In the genomic region with DNA sequence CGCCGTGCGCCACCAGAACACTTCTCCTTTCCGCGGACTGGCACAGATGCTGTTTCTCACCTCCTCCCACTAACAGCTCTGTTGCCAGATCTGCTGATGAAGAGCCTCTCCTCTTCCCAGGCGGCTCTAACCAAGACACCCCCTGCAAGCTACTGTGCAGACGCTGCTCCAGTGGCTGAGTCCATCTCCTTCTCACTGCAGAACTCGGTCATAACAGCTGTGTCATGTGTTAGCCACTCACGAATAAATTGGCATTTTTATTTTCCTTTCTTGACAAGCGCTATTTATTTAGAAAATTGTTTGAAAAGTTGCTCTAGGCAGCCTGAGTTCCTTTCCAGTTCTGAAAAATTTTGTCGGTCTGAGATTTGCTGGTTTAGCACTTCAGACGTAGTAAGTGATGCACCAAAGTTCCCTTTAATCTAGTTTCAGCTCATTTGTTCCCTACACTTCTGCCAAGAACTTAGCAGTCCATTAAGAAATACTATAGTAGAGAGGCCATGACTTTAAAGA, we compare ENCODE assay signal across 21 cellular contexts. TPM values are rescaled to one million over a fixed set of nuclear protein-coding genes. Genes with fewer than 3 reads are reported as not detected.
DNase-seq lines count a peak whose midpoint lies in the region; ATAC-seq and TF ChIP-seq lines count a peak whose summit lies in the region.
"Had no signal": no experiment of that assay in that cellular context is flagged by ENCODE, and none has a peak within 500 bp of the region (broad histone marks: within the 10 kb centered on the region; RNA-seq: fewer than 3 reads in every experiment).

No MANE protein-coding gene starts in this region.

- no peak for TF ChIP-seq CTCF in dorsolateral prefrontal cortex (IDR thresholded peaks at IDR 0.05 in 54 of 56, conservative IDR thresholded peaks at IDR 0.05 in 2 of 56; ENCODE audit: low read depth in 1 of 56, partially characterized antibody in 56 of 56)
- TF ChIP-seq CTCF in lower lobe of right lung (IDR thresholded peaks at IDR 0.05), result no peak

- no peaks in the 10 kb centered on the region for H3K9me3 ChIP-seq in lower lobe of right lung
- H3K9me3 ChIP-seq: BLaER1 had no signal

- no peaks in the 10 kb centered on the region for H3K4me1 ChIP-seq in lower lobe of right lung

- intact Hi-C loops in dorsolateral prefrontal cortex (cut with DNase I) (loop anchor here (10.0 kb wide), 2 partner anchors 162 to 228 kb away; no protein-coding TSS in a partner anchor), lower lobe of right lung (cut with DNase I) (no loop called here), posterior cingulate gyrus (cut with DNase I) (no loop called here)

- H3K4me3 ChIP-seq in dorsolateral prefrontal cortex (no peak overlapping the region), lower lobe of right lung (no peak overlapping the region)
- H3K4me3 ChIP-seq: BLaER1 had no signal

- ATAC-seq in lower lobe of right lung, result peak; percentile 43 to 74
- ATAC-seq: Right ventricle myocardium inferior had no signal

- H3K27me3 ChIP-seq in dorsolateral prefrontal cortex (peaks cover 0 to 3% (median 0%) of the 10 kb centered on the region in 45 donors), lower lobe of right lung (ENCODE audit: low read depth) (no peaks in the 10 kb centered on the region)
- H3K27me3 ChIP-seq: BLaER1 had no signal

- H3K36me3 ChIP-seq in lower lobe of right lung, result no peaks in the 10 kb centered on the region
- H3K36me3 ChIP-seq: BLaER1 had no signal

- peak overlapping the region in 1 of 59 donors; percentile 21 for H3K27ac ChIP-seq in dorsolateral prefrontal cortex
- no peak overlapping the region for H3K27ac ChIP-seq in lower lobe of right lung
- H3K27ac ChIP-seq: BLaER1 had no signal

- peak; percentile 78 for DNase-seq in DMS79 treated with DMSO at 0.1 percent for 48 hours (lab: John Stamatoyannopoulos, UW)
- DNase-seq in dorsolateral prefrontal cortex, result peak in 7 of 10 donors; percentile 39 to 76 (median 61)
- no peak for DNase-seq in lower lobe of right lung
- DNase-seq in posterior cingulate gyrus, result peak in 7 of 10 donors; percentile 48 to 92 (median 61)
- no peak for DNase-seq in SW 1271 (lab: John Stamatoyannopoulos, UW)
- DNase-seq in effector CD8-positive, alpha-beta T cell (lab: John Stamatoyannopoulos, UW), result no peak
- DNase-seq in COLO829 (ENCODE audit: low spot score), result no peak
- DNase-seq: CD4-positive, alpha-beta T cell; EL; GF-D8; Karpas-422; MV-4-11; NCI-H1417; NCI-H1694 treated with DMSO at 0.1 percent for 48 hours; NCI-H2081 treated with DMSO at 0.1 percent for 48 hours; NCI-H446 treated with DMSO at 0.1 percent for 48 hours; NCI-H526 treated with DMSO at 0.1 percent for 48 hours; OCI-M1 had no signal

RNA-seq across cellular contexts. Expression of a gene that starts 12.8 kb away (rescaled TPM):
- total RNA-seq in dorsolateral prefrontal cortex (10 to 100 TPM; 14.7 to 51.9 (median 26.6) TPM), lower lobe of right lung (20.4 TPM)
- total RNA-seq: M059J had no signal

Comparison
In these comparisons a context has a peak if more than half of its experiments do, and no peak if none do; other contexts are left out.
1. DNase-seq: peak in DMS79 treated with DMSO at 0.1 percent for 48 hours (single experiment), dorsolateral prefrontal cortex (7 of 10) and posterior cingulate gyrus (7 of 10); none in lower lobe of right lung (single experiment), SW 1271 (0 of 2), effector CD8-positive, alpha-beta T cell (single experiment) and COLO829 (single experiment).
2. intact Hi-C loops: an anchor here in dorsolateral prefrontal cortex (10.0 kb wide); none called in lower lobe of right lung and posterior cingulate gyrus.